Comparison of ENCODE assay signal across 10 cellular contexts in the genomic region with DNA sequence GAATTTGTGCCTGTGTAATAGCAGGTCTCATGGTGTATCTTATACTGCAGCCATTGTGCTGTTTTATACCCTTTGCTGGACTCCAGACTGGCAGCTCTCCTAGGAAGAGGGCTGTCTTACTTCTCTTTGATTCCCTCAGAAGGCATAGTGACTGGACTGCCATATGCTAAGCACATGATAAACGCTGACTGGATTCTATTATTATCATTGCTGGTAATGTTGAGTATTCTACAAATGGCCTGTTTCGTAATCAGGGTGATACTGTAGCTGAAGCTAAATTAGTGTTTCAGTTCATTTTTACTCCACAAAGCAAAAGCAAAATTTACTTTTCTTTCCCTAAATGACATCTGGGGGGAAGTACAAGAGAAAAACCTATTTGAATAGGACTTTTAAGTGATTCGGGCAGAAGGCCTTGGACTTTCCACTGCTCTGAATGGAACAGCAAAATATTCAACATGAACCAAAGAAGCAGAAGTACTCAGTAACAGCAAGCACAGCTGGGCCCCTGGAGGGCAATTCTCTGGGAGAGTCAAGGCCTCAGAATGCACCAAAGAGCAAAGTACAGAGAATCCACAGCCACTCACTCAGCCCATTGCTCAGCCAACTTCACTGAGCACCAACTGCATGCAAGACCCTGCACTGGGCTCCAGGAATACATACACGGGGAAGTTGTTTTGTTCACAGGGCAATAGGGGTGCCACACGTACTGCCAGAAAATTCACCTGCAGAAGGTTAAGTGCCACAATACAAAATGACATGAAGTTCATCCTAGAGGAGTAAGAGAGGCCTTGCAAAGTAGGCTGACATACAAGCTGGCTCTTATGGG. TPM values are rescaled to one million over a fixed set of nuclear protein-coding genes. Genes with fewer than 3 reads are reported as not detected.
A peak's percentile ranks its signal among the peaks of the same experiment; 100 is the strongest.
DNase-seq lines count a peak whose midpoint lies in the region; ATAC-seq and TF ChIP-seq lines count a peak whose summit lies in the region.
"Had no signal": no experiment of that assay in that cellular context is flagged by ENCODE, and none has a peak within 500 bp of the region (broad histone marks: within the 10 kb centered on the region; RNA-seq: fewer than 3 reads in every experiment).

No MANE protein-coding gene starts in this region.

- H3K9me3 Mint-ChIP-seq in IgD-negative memory B cell (no peaks in the 10 kb centered on the region), chondrocyte (ENCODE audit: low read depth) (no peaks in the 10 kb centered on the region), mesothelial cell of epicardium (no peaks in the 10 kb centered on the region)

- peak overlapping the region; percentile 50 for H3K4me3 ChIP-seq in GM12865 (ENCODE audit: low read depth, low read length)
- no peak overlapping the region for H3K4me3 ChIP-seq in vagina
- H3K4me3 ChIP-seq: SK-N-MC had no signal

- H3K27me3 Mint-ChIP-seq in IgD-negative memory B cell (peaks cover 4% of the 10 kb centered on the region), chondrocyte (ENCODE audit: low read depth) (peaks cover 2% of the 10 kb centered on the region), mesothelial cell of epicardium (ENCODE audit: low read depth) (no peaks in the 10 kb centered on the region)

- no peaks in the 10 kb centered on the region for H3K4me1 ChIP-seq in vagina

- H3K27ac Mint-ChIP-seq in IgD-negative memory B cell (peak overlapping the region; percentile 73 to 97 (median 92)), chondrocyte (ENCODE audit: unreplicated experiment) (peak overlapping the region; percentile 76), mesothelial cell of epicardium (no peak overlapping the region)

- H3K27me3 ChIP-seq in vagina = no peaks in the 10 kb centered on the region

- intact Hi-C loops in vagina (cut with DNase I) = no loop called here

- H3K4me3 Mint-ChIP-seq in IgD-negative memory B cell (peak overlapping the region in 3 of 4 donors; percentile 23 to 83 (median 38)), chondrocyte (ENCODE audit: unreplicated experiment) (peak overlapping the region; percentile 11), mesothelial cell of epicardium (no peak overlapping the region)

- no peak for TF ChIP-seq CTCF in GM12865 (IDR thresholded peaks at IDR 0.05; ENCODE audit: insufficient read depth, low read depth, low read length, missing control alignments)
- no peak for TF ChIP-seq CTCF in chondrocyte (IDR thresholded peaks at IDR 0.05)
- TF ChIP-seq CTCF in mesothelial cell of epicardium (IDR thresholded peaks at IDR 0.05; ENCODE audit: unreplicated experiment) = no peak
- TF ChIP-seq CTCF in vagina (IDR thresholded peaks at IDR 0.05) = no peak

- H3K9me3 ChIP-seq in vagina = no peaks in the 10 kb centered on the region

- H3K4me1 Mint-ChIP-seq in IgD-negative memory B cell (peaks cover 39 to 53% (median 48%) of the 10 kb centered on the region in 3 donors), chondrocyte (ENCODE audit: low read depth) (peaks cover 18% of the 10 kb centered on the region), mesothelial cell of epicardium (peaks cover 2% of the 10 kb centered on the region)

- H3K27ac ChIP-seq in vagina = no peak overlapping the region
- H3K27ac ChIP-seq: SK-N-MC had no signal

- peak; percentile 69 for ATAC-seq in GM21529 (IDR thresholded peaks at IDR 0.05; ENCODE audit: unreplicated experiment)

- no peaks in the 10 kb centered on the region for H3K36me3 ChIP-seq in vagina

- TF ChIP-seq POLR2A in vagina (IDR thresholded peaks at IDR 0.05) = no peak

- H3K36me3 Mint-ChIP-seq in IgD-negative memory B cell = no peaks in the 10 kb centered on the region
- no peaks in the 10 kb centered on the region for H3K36me3 Mint-ChIP-seq in chondrocyte (ENCODE audit: low read depth)
- no peaks in the 10 kb centered on the region for H3K36me3 Mint-ChIP-seq in mesothelial cell of epicardium

- DNase-seq in GM12865 (ENCODE audit: low read depth) = peak; percentile 86
- no peak for DNase-seq in chondrocyte (ENCODE audit: low spot score)
- DNase-seq in pons (ENCODE audit: low spot score) = peak; percentile 88
- DNase-seq in NCI-H526 treated with DMSO at 0.1 percent for 48 hours (lab: John Stamatoyannopoulos, UW) = no peak
- no peak for DNase-seq in mesothelial cell of epicardium (ENCODE audit: low spot score in 2 of 2, unreplicated experiment in 2 of 2)
- no peak for DNase-seq in vagina (ENCODE audit: extremely low spot score in 2 of 2)

RNA-seq across cellular contexts. Expression of gene BCL2A1, which starts 7.9 kb away (rescaled TPM):
- polyA plus RNA-seq in IgD-negative memory B cell = 75.8 TPM
- total RNA-seq in chondrocyte (not detected in 3 replicates), mesothelial cell of epicardium (0.23 to 0.71 TPM (median 0.49 TPM) in 3 replicates), vagina (1.7 TPM)
- total RNA-seq: lung microvascular endothelial cell had no signal

Comparison
In these comparisons a context has a peak if more than half of its experiments do, and no peak if none do; other contexts are left out.
1. DNase-seq: peak in GM12865 (single experiment) and pons (single experiment); none in chondrocyte (single experiment), NCI-H526 treated with DMSO at 0.1 percent for 48 hours (single experiment), mesothelial cell of epicardium (0 of 2) and vagina (0 of 2).